ENCODE assay signal across 25 cellular contexts in genomic region chr15:83289160-83289559, GRCh38. TPM values are rescaled to one million over a fixed set of nuclear protein-coding genes. Genes with fewer than 3 reads are reported as not detected.
DNase-seq lines count a peak whose midpoint lies in the region; ATAC-seq and TF ChIP-seq lines count a peak whose summit lies in the region.
"Had no signal": no experiment of that assay in that cellular context is flagged by ENCODE, and none has a peak within 500 bp of the region (broad histone marks: within the 10 kb centered on the region; RNA-seq: fewer than 3 reads in every experiment).

No MANE protein-coding gene starts in this region.

- no peak overlapping the region for H3K27ac Mint-ChIP-seq in activated naive CD4-positive, alpha-beta T cell treated with anti-CD3 and anti-CD28 coated beads, Interleukin-2, amount 50 U/mL, for 72 hours
- H3K27ac Mint-ChIP-seq: activated CD8-positive, alpha-beta T cell treated with anti-CD3 and anti-CD28 coated beads for 36 hours; activated naive CD4-positive, alpha-beta T cell treated with anti-CD3 and anti-CD28 coated beads for 36 hours; IgD-negative memory B cell; nephron had no signal

- dilution Hi-C loops in IMR-90 (cut with HindIII; ENCODE audit: low sequenced_read_pairs, unreplicated experiment) = no loop called here

- peaks cover 5% of the 10 kb centered on the region; the same call in 1 of the 2 replicates for H3K9me3 ChIP-seq in IMR-90 (ENCODE audit: control insufficient read depth, insufficient read depth, low read length)
- H3K9me3 ChIP-seq in HAP-1 = no peaks in the 10 kb centered on the region
- H3K9me3 ChIP-seq: body of pancreas, vagina had no signal

- H2BK5ac ChIP-seq in IMR-90 (ENCODE audit: low read depth, low read length, poor library complexity, severe bottlenecking) = no peak overlapping the region

- no peak overlapping the region for H2BK120ac ChIP-seq in IMR-90 (ENCODE audit: low read depth, low read length)

- in situ Hi-C loops in IMR-90 (cut with MboI; ENCODE audit: low sequenced_read_pairs) = no loop called here
- in situ Hi-C loops in HAP-1 (cut with MboI; ENCODE audit: low sequenced_read_pairs) = no loop called here

- no peak overlapping the region for H2BK15ac ChIP-seq in IMR-90 (ENCODE audit: low read depth, low read length)

- TF ChIP-seq RAD21 in IMR-90 (IDR thresholded peaks at IDR 0.05; ENCODE audit: low read length) = no peak

- H4K20me1 ChIP-seq in IMR-90 (ENCODE audit: insufficient read depth, low read length) = peaks cover 7% of the 10 kb centered on the region; the same call in 1 of the 2 replicates

- no TSS peak for BruUV-seq in IMR-90 (replicated peaks; lab: Mats Ljungman, UMichigan)

- H3K9ac ChIP-seq in IMR-90 (ENCODE audit: low read depth, low read length) = no peak overlapping the region

- H3K36me3 ChIP-seq in IMR-90 (ENCODE audit: control insufficient read depth, insufficient read depth, low read length) (no peaks in the 10 kb centered on the region), HAP-1 (replicated peaks) (no peaks in the 10 kb centered on the region)
- H3K36me3 ChIP-seq: vagina had no signal

- H3K4ac ChIP-seq in IMR-90 (ENCODE audit: low read depth, low read length) = no peak overlapping the region

- no peak for TF ChIP-seq POLR2A in IMR-90 (IDR thresholded peaks at IDR 0.05; ENCODE audit: low read depth, low read length)

- ATAC-seq in IMR-90 (ENCODE audit: low read depth) = no peak
- ATAC-seq in activated naive CD4-positive, alpha-beta T cell treated with anti-CD3 and anti-CD28 coated beads, Interleukin-2, amount 50 U/mL, for 72 hours = no peak
- ATAC-seq: activated CD8-positive, alpha-beta T cell treated with anti-CD3 and anti-CD28 coated beads for 36 hours; activated T-cell treated with anti-CD3 and anti-CD28 coated beads, Interleukin-2, amount 50 U/mL, for 4 hours; body of pancreas; left colon had no signal

- CTCF ChIA-PET in IMR-90 (lab: Yijun Ruan, JAX) = no interaction called here

- H3K4me2 ChIP-seq in IMR-90 (ENCODE audit: low read depth, low read length) = no peak overlapping the region

- no CpG with 5 or more reads among the region's 1 CpG for WGBS in IMR-90 (ENCODE audit: extremely low coverage in 2 of 2, insufficient read length in 1 of 2), 2 experiments

- H3K9me3 Mint-ChIP-seq in activated naive CD4-positive, alpha-beta T cell treated with anti-CD3 and anti-CD28 coated beads, Interleukin-2, amount 50 U/mL, for 72 hours = no peaks in the 10 kb centered on the region
- H3K9me3 Mint-ChIP-seq: activated CD8-positive, alpha-beta T cell treated with anti-CD3 and anti-CD28 coated beads for 36 hours; activated naive CD4-positive, alpha-beta T cell treated with anti-CD3 and anti-CD28 coated beads for 36 hours; activated T-cell treated with anti-CD3 and anti-CD28 coated beads, Interleukin-2, amount 50 U/mL, for 4 hours; nephron had no signal

- H2AK5ac ChIP-seq in IMR-90 (ENCODE audit: low read depth, low read length) = no peak overlapping the region

- H2AFZ ChIP-seq in IMR-90 (replicated peaks; ENCODE audit: low read length, poor library complexity) = no peak overlapping the region

- H3K4me3 ChIP-seq in AG10803 (ENCODE audit: low read length) = no peak overlapping the region
- H3K4me3 ChIP-seq in IMR-90 (ENCODE audit: insufficient read depth, low read depth, low read length) = no peak overlapping the region
- no peak overlapping the region for H3K4me3 ChIP-seq in HAP-1
- H3K4me3 ChIP-seq: body of pancreas, coronary artery, skin epidermis, vagina had no signal

- H3K56ac ChIP-seq in IMR-90 (ENCODE audit: extremely low read depth, insufficient read depth, low read length) = no peak overlapping the region

- peaks cover 0 to 6% of the 10 kb centered on the region in 2 donors for H3K36me3 Mint-ChIP-seq in activated naive CD4-positive, alpha-beta T cell treated with anti-CD3 and anti-CD28 coated beads, Interleukin-2, amount 50 U/mL, for 72 hours
- H3K36me3 Mint-ChIP-seq: IgD-negative memory B cell had no signal

- intact Hi-C loops in IMR-90 (cut with micrococcal nuclease) = loop anchor here (5.0 to 10.0 kb wide), 2 partner anchors 33 to 274 kb away; partner anchors contain the start of gene C15orf40

- peaks cover 9% of the 10 kb centered on the region; the same call in 1 of the 2 replicates for H3K9me1 ChIP-seq in IMR-90 (ENCODE audit: insufficient read depth, low read length)

- H4K5ac ChIP-seq in IMR-90 (ENCODE audit: low read depth, low read length) = no peak overlapping the region

- POLR2A ChIA-PET in IMR-90 (lab: Charles Lee; ENCODE audit: unreplicated experiment) = no interaction called here

- DNase-seq in AG10803 (ENCODE audit: low read depth) (peak; percentile 93), IMR-90 (peak; percentile 61), astrocyte of the hippocampus (ENCODE audit: low read depth, low spot score) (peak; percentile 46), kidney tubule cell (ENCODE audit: low spot score) (peak; percentile 44), NCI-H82 treated with DMSO at 0.1 percent for 48 hours (lab: John Stamatoyannopoulos, UW; ENCODE audit: unreplicated experiment) (no peak), HAP-1 (ENCODE audit: low spot score in 2 of 2) (no peak)
- no peak for DNase-seq in activated naive CD4-positive, alpha-beta T cell treated with anti-CD3 and anti-CD28 coated beads, Interleukin-2, amount 50 U/mL, for 16 hours
- no peak for DNase-seq in activated naive CD4-positive, alpha-beta T cell treated with anti-CD3 and anti-CD28 coated beads, Interleukin-2, amount 50 U/mL, for 72 hours (ENCODE audit: low spot score in 2 of 2)
- DNase-seq: activated CD8-positive, alpha-beta T cell treated with anti-CD3 and anti-CD28 coated beads for 36 hours; activated naive CD4-positive, alpha-beta T cell treated with anti-CD3 and anti-CD28 coated beads for 36 hours; activated T-cell treated with anti-CD3 and anti-CD28 coated beads, Interleukin-2, amount 50 U/mL, for 4 hours; body of pancreas; DMS79; left colon; NCI-H1694 treated with DMSO at 0.1 percent for 48 hours; NCI-H82; posterior cingulate gyrus; stimulated activated CD4-positive, alpha-beta T cell treated with anti-CD3 and anti-CD28 coated beads, Interleukin-2, amount 100 ng/mL, for 48 hours; T1000 had no signal

- peaks cover 16% of the 10 kb centered on the region for H3K27me3 ChIP-seq in IMR-90 (ENCODE audit: control insufficient read depth, insufficient read depth, low read length)
- peaks cover 16% of the 10 kb centered on the region for H3K27me3 ChIP-seq in HAP-1 (ENCODE audit: low read depth)
- H3K27me3 ChIP-seq: vagina had no signal

- 0 out of 4 replicates have a peak overlapping the region, but pooled peaks of 1 of the 2 experiments have one; percentile 18 for H4K8ac ChIP-seq in IMR-90 (ENCODE audit: low read depth in 2 of 2, low read length in 2 of 2)

- H3K18ac ChIP-seq in IMR-90 (ENCODE audit: low read depth, low read length) = no peak overlapping the region

- no peak overlapping the region for H3K23ac ChIP-seq in IMR-90 (ENCODE audit: low read depth, low read length)

- H2BK20ac ChIP-seq in IMR-90 (ENCODE audit: low read depth, low read length) = no peak overlapping the region

- H3K4me1 ChIP-seq in IMR-90 (ENCODE audit: control insufficient read depth, insufficient read depth, low read length) (peaks cover 13% of the 10 kb centered on the region), HAP-1 (no peaks in the 10 kb centered on the region)
- H3K4me1 ChIP-seq: vagina had no signal

- H4K91ac ChIP-seq in IMR-90 (ENCODE audit: insufficient read depth, low read depth, low read length) = no peak overlapping the region

- no peak overlapping the region for H3K27ac ChIP-seq in IMR-90 (ENCODE audit: insufficient read depth, low read length)
- H3K27ac ChIP-seq: body of pancreas, coronary artery, HL-60, vagina had no signal

- H2AK9ac ChIP-seq in IMR-90 (replicated peaks; ENCODE audit: low read depth, low read length, poor library complexity) = no peak overlapping the region

- TF ChIP-seq CTCF in AG10803 (conservative IDR thresholded peaks at IDR 0.05; ENCODE audit: low read length) (no peak), IMR-90 (conservative IDR thresholded peaks at IDR 0.05; ENCODE audit: low read depth, low read length) (no peak)

- H3K14ac ChIP-seq in IMR-90 (replicated peaks; ENCODE audit: low read depth, low read length) = no peak overlapping the region

- no peaks in the 10 kb centered on the region; a peak in 1 of 4 replicates for H3K79me1 ChIP-seq in IMR-90 (ENCODE audit: low read depth in 1 of 2, low read length in 2 of 2)

TF ChIP-seq in IMR-90, 13 proteins besides CTCF, POLR2A, EP300 and RAD21 (continues in another document):
- TF ChIP-seq ELK1 (IDR thresholded peaks at IDR 0.05; ENCODE audit: borderline replicate concordance, low read depth, low read length) (no peak), MXI1 (IDR thresholded peaks at IDR 0.05; ENCODE audit: borderline replicate concordance, low read depth, low read length) (no peak), BHLHE40 (IDR thresholded peaks at IDR 0.05; ENCODE audit: low read depth, low read length) (no peak), USF2 (IDR thresholded peaks at IDR 0.05; ENCODE audit: low read depth, low read length) (no peak), SMC3 (IDR thresholded peaks at IDR 0.05; ENCODE audit: low read depth, low read length) (no peak), FOS (IDR thresholded peaks at IDR 0.05; ENCODE audit: low read depth, low read length) (no peak), CHD1 (IDR thresholded peaks at IDR 0.05; ENCODE audit: low read depth, low read length) (no peak), MAZ (IDR thresholded peaks at IDR 0.05; ENCODE audit: borderline replicate concordance, low read depth, low read length) (no peak)

RNA-seq across cellular contexts. Expression of gene BNC1, which starts 4.7 kb away (rescaled TPM):
- total RNA-seq in IMR-90 (2012; rRNA removed) = 0.28 and 0.54 TPM in 2 replicates
- 0.34 and 0.38 TPM in 2 replicates for polyA plus RNA-seq in IMR-90 (2012; rRNA removed)
- 0.20 and 0.21 TPM in 2 replicates for polyA plus RNA-seq in IMR-90 (2012; cell fraction: cytosol; rRNA removed)
- 0.33 and 1.1 TPM in 2 replicates for polyA plus RNA-seq in IMR-90 (2012; cell fraction: nucleus; rRNA removed; ENCODE audit: low replicate concordance)
- not detected for total RNA-seq in activated naive CD4-positive, alpha-beta T cell treated with anti-CD3 and anti-CD28 coated beads, Interleukin-2, amount 50 U/mL, for 72 hours
- total RNA-seq: activated CD8-positive, alpha-beta T cell treated with anti-CD3 and anti-CD28 coated beads for 36 hours; activated naive CD4-positive, alpha-beta T cell treated with anti-CD3 and anti-CD28 coated beads for 36 hours; activated T-cell treated with anti-CD3 and anti-CD28 coated beads, Interleukin-2, amount 50 U/mL, for 4 hours; left colon had no signal
- polyA plus RNA-seq: IgD-negative memory B cell had no signal

Comparison
In these comparisons a context has a peak if more than half of its experiments do, and no peak if none do; other contexts are left out.
1. DNase-seq: peak in AG10803 (single experiment), IMR-90 (single experiment), astrocyte of the hippocampus (single experiment) and kidney tubule cell (single experiment); none in NCI-H82 treated with DMSO at 0.1 percent for 48 hours (single experiment), HAP-1 (0 of 2), activated naive CD4-positive, alpha-beta T cell treated with anti-CD3 and anti-CD28 coated beads, Interleukin-2, amount 50 U/mL, for 16 hours (single experiment) and activated naive CD4-positive, alpha-beta T cell treated with anti-CD3 and anti-CD28 coated beads, Interleukin-2, amount 50 U/mL, for 72 hours (0 of 2).